In the genomic region with DNA sequence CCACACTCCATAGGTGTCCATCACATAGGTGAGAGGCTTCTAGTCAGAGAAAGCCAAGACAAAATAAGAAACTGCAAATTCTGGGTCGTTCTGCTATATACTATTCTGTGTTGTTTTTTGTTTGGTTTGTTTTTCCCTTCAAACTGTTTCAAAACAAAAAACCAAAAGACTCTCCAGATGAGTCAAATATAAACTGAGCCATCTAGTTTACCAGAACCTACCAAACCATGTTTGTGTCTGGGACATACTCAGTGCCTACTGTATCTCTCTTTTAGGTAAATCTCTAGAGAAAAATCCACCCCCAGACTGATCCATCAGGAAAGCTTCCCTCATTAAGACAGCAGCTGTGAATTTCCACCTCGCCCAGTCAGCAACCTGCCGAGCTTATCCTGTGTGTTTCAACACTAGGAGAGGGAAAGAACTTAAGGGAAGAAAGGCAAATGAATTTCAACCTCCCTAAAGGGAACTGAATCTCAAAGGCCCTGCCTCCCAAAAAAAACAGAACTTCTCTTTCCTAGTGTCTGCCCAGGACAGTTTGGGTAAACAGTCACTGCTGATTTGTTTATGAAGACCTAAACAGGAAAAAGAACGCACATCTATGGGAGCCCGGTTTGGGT, we compare ENCODE assay signal across 23 cellular contexts. TPM values are rescaled to one million over a fixed set of nuclear protein-coding genes. Genes with fewer than 3 reads are reported as not detected.
DNase-seq lines count a peak whose midpoint lies in the region; ATAC-seq and TF ChIP-seq lines count a peak whose summit lies in the region.
"Had no signal": no experiment of that assay in that cellular context is flagged by ENCODE, and none has a peak within 500 bp of the region (broad histone marks: within the 10 kb centered on the region; RNA-seq: fewer than 3 reads in every experiment).

No MANE protein-coding gene starts in this region.

- no peak overlapping the region for H3K4me3 Mint-ChIP-seq in activated CD4-positive, alpha-beta T cell treated with anti-CD3 and anti-CD28 coated beads for 36 hours
- no peak overlapping the region for H3K4me3 Mint-ChIP-seq in activated CD4-positive, alpha-beta memory T cell treated with anti-CD3 and anti-CD28 coated beads for 36 hours
- H3K4me3 Mint-ChIP-seq in nephron progenitor cell, result no peak overlapping the region
- no peak overlapping the region for H3K4me3 Mint-ChIP-seq in activated naive CD8-positive, alpha-beta T cell treated with anti-CD3 and anti-CD28 coated beads, Interleukin-2, amount 50 U/mL, for 24 hours
- H3K4me3 Mint-ChIP-seq: neural crest cell had no signal

- no peak for TF ChIP-seq CTCF in nephron progenitor cell (IDR thresholded peaks at IDR 0.05)

- POLR2A ChIA-PET in activated CD4-positive, alpha-beta T cell treated with anti-CD3 and anti-CD28 coated beads for 36 hours (lab: Charles Lee), result no interaction called here
- POLR2A ChIA-PET in activated CD4-positive, alpha-beta memory T cell treated with anti-CD3 and anti-CD28 coated beads for 36 hours (lab: Charles Lee), result no interaction called here

- no peak for ATAC-seq in activated CD4-positive, alpha-beta T cell treated with anti-CD3 and anti-CD28 coated beads for 36 hours
- no peak for ATAC-seq in activated naive CD8-positive, alpha-beta T cell treated with anti-CD3 and anti-CD28 coated beads, Interleukin-2, amount 50 U/mL, for 24 hours
- ATAC-seq: left lobe of liver, SK-N-SH treated with all-trans-retinoic acid at 6 μM for 48 hours had no signal

- H3K4me1 Mint-ChIP-seq in activated CD4-positive, alpha-beta T cell treated with anti-CD3 and anti-CD28 coated beads for 36 hours, result peaks cover 11% of the 10 kb centered on the region
- peaks cover 10% of the 10 kb centered on the region for H3K4me1 Mint-ChIP-seq in activated CD4-positive, alpha-beta memory T cell treated with anti-CD3 and anti-CD28 coated beads for 36 hours (ENCODE audit: low read depth)
- H3K4me1 Mint-ChIP-seq in nephron progenitor cell, result no peaks in the 10 kb centered on the region
- peaks cover 9% of the 10 kb centered on the region for H3K4me1 Mint-ChIP-seq in activated naive CD8-positive, alpha-beta T cell treated with anti-CD3 and anti-CD28 coated beads, Interleukin-2, amount 50 U/mL, for 24 hours
- H3K4me1 Mint-ChIP-seq: neural crest cell had no signal

- no peaks in the 10 kb centered on the region for H3K27me3 Mint-ChIP-seq in activated CD4-positive, alpha-beta T cell treated with anti-CD3 and anti-CD28 coated beads for 36 hours
- no peaks in the 10 kb centered on the region for H3K27me3 Mint-ChIP-seq in activated CD4-positive, alpha-beta memory T cell treated with anti-CD3 and anti-CD28 coated beads for 36 hours
- no peaks in the 10 kb centered on the region for H3K27me3 Mint-ChIP-seq in nephron progenitor cell (ENCODE audit: low read depth, poor library complexity)
- H3K27me3 Mint-ChIP-seq in activated naive CD8-positive, alpha-beta T cell treated with anti-CD3 and anti-CD28 coated beads, Interleukin-2, amount 50 U/mL, for 24 hours, result no peaks in the 10 kb centered on the region

- no peak for DNase-seq in activated CD4-positive, alpha-beta T cell treated with anti-CD3 and anti-CD28 coated beads for 36 hours
- DNase-seq in activated CD4-positive, alpha-beta T cell treated with anti-CD3 and anti-CD28 coated beads for 4 hours, result no peak
- DNase-seq in CD1c-positive myeloid dendritic cell (ENCODE audit: extremely low spot score) (peak; percentile 74), nephron progenitor cell (no peak)
- DNase-seq in activated CD4-positive, alpha-beta memory T cell treated with anti-CD3 and anti-CD28 coated beads for 36 hours, result no peak
- DNase-seq in stimulated activated CD4-positive, alpha-beta T cell treated with anti-CD3 and anti-CD28 coated beads, Interleukin-4, amount 100 ng/mL, for 4 hours, result no peak
- DNase-seq in activated naive CD8-positive, alpha-beta T cell treated with anti-CD3 and anti-CD28 coated beads, Interleukin-2, amount 50 U/mL, for 24 hours, result no peak
- no peak for DNase-seq in effector CD8-positive, alpha-beta T cell (lab: John Stamatoyannopoulos, UW)
- DNase-seq: activated T-cell treated with anti-CD3 and anti-CD28 coated beads, Interleukin-2, amount 50 U/mL, for 1 hour; BE2C; cortex of kidney; DMS 273 treated with DMSO at 0.1 percent for 48 hours; HCEC 1CT; heart right ventricle; Kasumi-1; NCI-H1417; NCI-H2107; NCI-H524; stimulated activated CD4-positive, alpha-beta T cell treated with anti-CD3 and anti-CD28 coated beads, Interleukin-4, amount 100 ng/mL, for 1 hour; substantia nigra had no signal

- peak overlapping the region; percentile 37 for H3K27ac Mint-ChIP-seq in activated CD4-positive, alpha-beta T cell treated with anti-CD3 and anti-CD28 coated beads for 36 hours
- peak overlapping the region; percentile 77 for H3K27ac Mint-ChIP-seq in activated CD4-positive, alpha-beta memory T cell treated with anti-CD3 and anti-CD28 coated beads for 36 hours
- H3K27ac Mint-ChIP-seq in nephron progenitor cell, result peak overlapping the region; percentile 34
- no peak overlapping the region for H3K27ac Mint-ChIP-seq in activated naive CD8-positive, alpha-beta T cell treated with anti-CD3 and anti-CD28 coated beads, Interleukin-2, amount 50 U/mL, for 24 hours

- no peaks in the 10 kb centered on the region for H3K9me3 Mint-ChIP-seq in activated CD4-positive, alpha-beta T cell treated with anti-CD3 and anti-CD28 coated beads for 36 hours (ENCODE audit: low read depth)
- no peaks in the 10 kb centered on the region for H3K9me3 Mint-ChIP-seq in activated CD4-positive, alpha-beta memory T cell treated with anti-CD3 and anti-CD28 coated beads for 36 hours
- H3K9me3 Mint-ChIP-seq in nephron progenitor cell, result no peaks in the 10 kb centered on the region
- H3K9me3 Mint-ChIP-seq in activated naive CD8-positive, alpha-beta T cell treated with anti-CD3 and anti-CD28 coated beads, Interleukin-2, amount 50 U/mL, for 24 hours, result no peaks in the 10 kb centered on the region
- H3K9me3 Mint-ChIP-seq: neural crest cell had no signal

- CTCF ChIA-PET in activated CD4-positive, alpha-beta T cell treated with anti-CD3 and anti-CD28 coated beads for 36 hours (lab: Charles Lee), result interaction anchor here (0.6 to 3.1 kb wide), 5 partner anchors 9 to 259 kb away, joined by 3 to 20 read pairs (median 3); no protein-coding TSS in a partner anchor
- CTCF ChIA-PET in activated CD4-positive, alpha-beta memory T cell treated with anti-CD3 and anti-CD28 coated beads for 36 hours (lab: Charles Lee), result interaction anchor here (0.6 to 1.6 kb wide), 7 partner anchors 13 to 343 kb away, joined by 3 to 7 read pairs (median 3); no protein-coding TSS in a partner anchor

- intact Hi-C loops in activated CD4-positive, alpha-beta T cell treated with anti-CD3 and anti-CD28 coated beads for 36 hours (cut with DNase I, micrococcal nuclease), result loop anchor here in 1 of 2 experiments (5.0 kb wide), 1 partner anchor 332 kb away; no protein-coding TSS in a partner anchor
- intact Hi-C loops in activated CD4-positive, alpha-beta memory T cell treated with anti-CD3 and anti-CD28 coated beads for 36 hours (cut with micrococcal nuclease), result no loop called here

- peaks cover 41% of the 10 kb centered on the region for H3K36me3 Mint-ChIP-seq in activated CD4-positive, alpha-beta T cell treated with anti-CD3 and anti-CD28 coated beads for 36 hours (ENCODE audit: low read depth)
- peaks cover 29% of the 10 kb centered on the region for H3K36me3 Mint-ChIP-seq in activated CD4-positive, alpha-beta memory T cell treated with anti-CD3 and anti-CD28 coated beads for 36 hours
- H3K36me3 Mint-ChIP-seq in nephron progenitor cell (ENCODE audit: low read depth), result peaks cover 60% of the 10 kb centered on the region
- H3K36me3 Mint-ChIP-seq in activated naive CD8-positive, alpha-beta T cell treated with anti-CD3 and anti-CD28 coated beads, Interleukin-2, amount 50 U/mL, for 24 hours (ENCODE audit: low read depth), result peaks cover 29% of the 10 kb centered on the region

RNA-seq across cellular contexts. Expression of gene PPT1, which starts 17.2 kb away (rescaled TPM):
- 10 to 100 TPM; 75.4 to 77.4 TPM for total RNA-seq in activated CD4-positive, alpha-beta T cell treated with anti-CD3 and anti-CD28 coated beads for 36 hours
- total RNA-seq in activated CD4-positive, alpha-beta memory T cell treated with anti-CD3 and anti-CD28 coated beads for 36 hours, result 10 to 100 TPM; 67.1 to 67.4 TPM

RNA-seq across cellular contexts. Expression of gene CAP1, which starts 39.4 kb away (rescaled TPM):
- 100 to 1,000 TPM; 527 to 553 TPM for total RNA-seq in activated CD4-positive, alpha-beta T cell treated with anti-CD3 and anti-CD28 coated beads for 36 hours
- total RNA-seq in activated CD4-positive, alpha-beta memory T cell treated with anti-CD3 and anti-CD28 coated beads for 36 hours, result 100 to 1,000 TPM; 616 to 633 TPM
